ENCODE assay signal across 15 cellular contexts in the genomic region with DNA sequence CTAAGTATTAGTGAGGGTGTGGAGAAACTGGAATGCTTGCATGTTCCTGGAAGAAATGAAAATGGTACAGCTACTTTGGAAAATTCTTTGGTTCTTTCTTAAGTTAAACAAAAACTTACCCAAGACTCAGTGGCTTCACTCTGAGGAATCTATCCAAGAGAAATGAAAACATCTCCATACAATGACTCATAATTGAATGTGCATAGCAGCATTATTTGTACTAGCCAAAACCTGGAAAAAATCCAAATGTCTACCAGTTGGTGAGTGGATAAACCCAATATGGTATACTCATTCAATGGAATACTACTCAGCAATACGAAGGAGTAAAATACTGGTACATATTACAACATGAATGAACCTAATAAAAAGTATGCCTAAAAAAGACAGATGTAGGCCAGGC. TPM values are rescaled to one million over a fixed set of nuclear protein-coding genes. Genes with fewer than 3 reads are reported as not detected.
DNase-seq lines count a peak whose midpoint lies in the region; ATAC-seq and TF ChIP-seq lines count a peak whose summit lies in the region.
"Had no signal": no experiment of that assay in that cellular context is flagged by ENCODE, and none has a peak within 500 bp of the region (broad histone marks: within the 10 kb centered on the region; RNA-seq: fewer than 3 reads in every experiment).

No MANE protein-coding gene starts in this region.

- no peak for ATAC-seq in activated CD8-positive, alpha-beta T cell treated with anti-CD3 and anti-CD28 coated beads, Interleukin-2, amount 10 ng/mL, durations not matched to agents 7 days and 5 days

- no peaks in the 10 kb centered on the region for H3K79me1 ChIP-seq in mesenchymal stem cell (replicated peaks; ENCODE audit: low read length, poor library complexity, severe bottlenecking)

- H3K9me3 ChIP-seq in DOHH2 (ENCODE audit: control insufficient read depth, insufficient read depth, low read length) (no peaks in the 10 kb centered on the region), mesenchymal stem cell (ENCODE audit: control insufficient read depth, low read length) (no peaks in the 10 kb centered on the region)

- H3K27me3 ChIP-seq in DOHH2 (ENCODE audit: control insufficient read depth, low read length), result peaks cover 3% of the 10 kb centered on the region; the same call in 1 of the 2 replicates
- H3K27me3 ChIP-seq in mesenchymal stem cell (ENCODE audit: control insufficient read depth in 1 of 2, insufficient read depth in 1 of 2, low read length in 2 of 2), result peaks cover 0 to 6% of the 10 kb centered on the region in 2 experiments

- H3K27ac Mint-ChIP-seq in activated CD8-positive, alpha-beta T cell treated with anti-CD3 and anti-CD28 coated beads, Interleukin-2, amount 10 ng/mL, durations not matched to agents 7 days and 5 days, result no peak overlapping the region

- H3K27me3 Mint-ChIP-seq in activated CD8-positive, alpha-beta T cell treated with anti-CD3 and anti-CD28 coated beads, Interleukin-2, amount 10 ng/mL, durations not matched to agents 7 days and 5 days (ENCODE audit: low read depth), result no peaks in the 10 kb centered on the region

- H2BK120ac ChIP-seq in mesenchymal stem cell (ENCODE audit: low read depth, low read length), result no peak overlapping the region

- CTCF ChIA-PET in activated CD8-positive, alpha-beta T cell treated with anti-CD3 and anti-CD28 coated beads, Interleukin-2, amount 10 ng/mL, durations not matched to agents 7 days and 5 days (lab: Charles Lee), result interaction anchor here (1.9 to 3.0 kb wide), 2 partner anchors 18 to 471 kb away, joined by 5 to 16 read pairs; a partner anchor contains a TSS

- H3F3A ChIP-seq in DOHH2 (ENCODE audit: control insufficient read depth, insufficient read depth), result no peaks in the 10 kb centered on the region

- WGBS in mesenchymal stem cell, result no CpG with 5 or more reads among the region's 1 CpG

- H3K27ac ChIP-seq in DOHH2 (ENCODE audit: low read depth, low read length), result no peak overlapping the region
- H3K27ac ChIP-seq in mesenchymal stem cell (ENCODE audit: low read length, poor library complexity, severe bottlenecking), result no peak overlapping the region
- H3K27ac ChIP-seq: HL-60 had no signal

- H3K36me3 ChIP-seq in DOHH2 (ENCODE audit: control insufficient read depth, low read length) (no peaks in the 10 kb centered on the region), mesenchymal stem cell (ENCODE audit: control insufficient read depth in 1 of 2, insufficient read depth in 2 of 2, low read depth in 1 of 2, low read length in 2 of 2) (no peaks in the 10 kb centered on the region)

- no peak overlapping the region for H2BK15ac ChIP-seq in mesenchymal stem cell (ENCODE audit: low read depth, poor library complexity, severe bottlenecking)

- no peak overlapping the region for H2BK12ac ChIP-seq in mesenchymal stem cell (ENCODE audit: low read length in 2 of 2)

- H3K4me1 ChIP-seq in DOHH2 (ENCODE audit: control insufficient read depth, low read length) (peaks cover 29% of the 10 kb centered on the region), mesenchymal stem cell (ENCODE audit: control insufficient read depth, insufficient read depth, low read depth, low read length) (peaks cover 2% of the 10 kb centered on the region)

- H3K4me3 Mint-ChIP-seq in activated CD8-positive, alpha-beta T cell treated with anti-CD3 and anti-CD28 coated beads, Interleukin-2, amount 10 ng/mL, durations not matched to agents 7 days and 5 days, result no peak overlapping the region

- H3K36me3 Mint-ChIP-seq in activated CD8-positive, alpha-beta T cell treated with anti-CD3 and anti-CD28 coated beads, Interleukin-2, amount 10 ng/mL, durations not matched to agents 7 days and 5 days (ENCODE audit: low read depth), result no peaks in the 10 kb centered on the region

- TF ChIP-seq CTCF in DOHH2 (IDR thresholded peaks at IDR 0.05; ENCODE audit: low read depth, low read length, poor library complexity, severe bottlenecking) (no peak), epithelial cell of esophagus (IDR thresholded peaks at IDR 0.05; ENCODE audit: insufficient read depth, low read depth, low read length, missing control alignments) (no peak)

- H3K79me2 ChIP-seq in DOHH2 (ENCODE audit: control insufficient read depth, low read length), result no peaks in the 10 kb centered on the region

- H2BK5ac ChIP-seq in mesenchymal stem cell (ENCODE audit: low read depth, low read length, poor library complexity, severe bottlenecking), result no peak overlapping the region

- DNase-seq in NCI-H460 (ENCODE audit: extremely low read depth, low read depth), result peak; percentile 18
- peak; percentile 93 for DNase-seq in epithelial cell of esophagus (ENCODE audit: low read depth)
- DNase-seq in mesenchymal stem cell, result peak; percentile 12
- no peak for DNase-seq in activated CD8-positive, alpha-beta T cell treated with anti-CD3 and anti-CD28 coated beads, Interleukin-2, amount 10 ng/mL, durations not matched to agents 7 days and 5 days
- no peak for DNase-seq in NCI-H2029 treated with DMSO at 0.1 percent for 48 hours (lab: John Stamatoyannopoulos, UW)
- DNase-seq in AG08396 (ENCODE audit: low spot score), result no peak
- no peak for DNase-seq in middle frontal gyrus (ENCODE audit: extremely low spot score, low spot score)
- DNase-seq: anterior cingulate cortex; C1 segment of cervical spinal cord; effector CD4-positive, alpha-beta T cell; head of caudate nucleus; Right ventricle myocardium superior; T1000 had no signal

- H4K20me1 ChIP-seq in DOHH2 (ENCODE audit: control insufficient read depth, insufficient read depth, low read depth, low read length), result no peaks in the 10 kb centered on the region

- no peak overlapping the region for H3K23ac ChIP-seq in mesenchymal stem cell (ENCODE audit: low read length in 2 of 2)

- H2AFZ ChIP-seq in mesenchymal stem cell (ENCODE audit: low read depth, low read length), result no peak overlapping the region

- no peaks in the 10 kb centered on the region for H3K9me2 ChIP-seq in DOHH2 (replicated peaks; ENCODE audit: control insufficient read depth, low read length)

- H3K9me3 Mint-ChIP-seq in activated CD8-positive, alpha-beta T cell treated with anti-CD3 and anti-CD28 coated beads, Interleukin-2, amount 10 ng/mL, durations not matched to agents 7 days and 5 days (ENCODE audit: insufficient read depth), result no peaks in the 10 kb centered on the region

- no peak overlapping the region for H3K9ac ChIP-seq in mesenchymal stem cell (ENCODE audit: low read length)

- no peak overlapping the region for H3K14ac ChIP-seq in mesenchymal stem cell (ENCODE audit: low read length in 2 of 2)

- H3K4me3 ChIP-seq in DOHH2 (ENCODE audit: low read length), result no peak overlapping the region
- H3K4me3 ChIP-seq in epithelial cell of esophagus (ENCODE audit: low read length), result no peak overlapping the region
- no peak overlapping the region for H3K4me3 ChIP-seq in mesenchymal stem cell (ENCODE audit: insufficient read depth in 1 of 2, low read depth in 1 of 2, low read length in 2 of 2)

- H3K4me2 ChIP-seq in DOHH2 (ENCODE audit: low read length), result peak overlapping the region; percentile 61; the same call in 1 of the 2 replicates
- no peak overlapping the region for H3K4me2 ChIP-seq in mesenchymal stem cell (ENCODE audit: low read length, poor library complexity, severe bottlenecking)

- no peak overlapping the region for H2AK5ac ChIP-seq in mesenchymal stem cell (ENCODE audit: low read length, severe bottlenecking)

- H3K4me1 Mint-ChIP-seq in activated CD8-positive, alpha-beta T cell treated with anti-CD3 and anti-CD28 coated beads, Interleukin-2, amount 10 ng/mL, durations not matched to agents 7 days and 5 days (ENCODE audit: low read depth), result peaks cover 9% of the 10 kb centered on the region

- H3K18ac ChIP-seq in mesenchymal stem cell (ENCODE audit: low read depth in 1 of 2, low read length in 2 of 2), result no peak overlapping the region

- no peak overlapping the region for H3K4ac ChIP-seq in mesenchymal stem cell (ENCODE audit: low read depth in 1 of 2, low read length in 2 of 2)

- no peak overlapping the region for H4K8ac ChIP-seq in mesenchymal stem cell (ENCODE audit: low read length)

- POLR2A ChIA-PET in activated CD8-positive, alpha-beta T cell treated with anti-CD3 and anti-CD28 coated beads, Interleukin-2, amount 10 ng/mL, durations not matched to agents 7 days and 5 days (lab: Charles Lee), result interaction anchor here (1.2 kb wide), 1 partner anchor 18 kb away, joined by 4 read pairs; a partner anchor contains a TSS

- H4K91ac ChIP-seq in mesenchymal stem cell (ENCODE audit: low read length), result no peak overlapping the region

RNA-seq across cellular contexts. Expression of a gene that starts 18.0 kb away (rescaled TPM):
- 4.2 and 4.9 TPM in 2 replicates for total RNA-seq in NCI-H460 (2014; rRNA removed; shearing (Covaris generic))
- 4.0 and 5.2 TPM in 2 replicates for polyA plus RNA-seq in NCI-H460 (2014; cell fraction: nucleus; rRNA removed)
- polyA plus RNA-seq in mesenchymal stem cell (2013, experiment 1 of 2), result 0.40 TPM
- 0.40 TPM for polyA plus RNA-seq in mesenchymal stem cell (2013, experiment 2 of 2)
- total RNA-seq in activated CD8-positive, alpha-beta T cell treated with anti-CD3 and anti-CD28 coated beads, Interleukin-2, amount 10 ng/mL, durations not matched to agents 7 days and 5 days, result 10 to 100 TPM; 38.5 to 40.1 TPM

Comparison
In these comparisons a context has a peak if more than half of its experiments do, and no peak if none do; other contexts are left out.
1. DNase-seq: peak in NCI-H460 (single experiment), epithelial cell of esophagus (single experiment) and mesenchymal stem cell (single experiment); none in activated CD8-positive, alpha-beta T cell treated with anti-CD3 and anti-CD28 coated beads, Interleukin-2, amount 10 ng/mL, durations not matched to agents 7 days and 5 days (single experiment), NCI-H2029 treated with DMSO at 0.1 percent for 48 hours (single experiment), AG08396 (single experiment) and middle frontal gyrus (single experiment).